In genomic region chr6:29887819-29888581, GRCh38 we compare ENCODE assay signal across 8 cellular contexts. TPM values are rescaled to one million over a fixed set of nuclear protein-coding genes. Genes with fewer than 3 reads are reported as not detected.
A peak's percentile ranks its signal among the peaks of the same experiment; 100 is the strongest.
DNase-seq lines count a peak whose midpoint lies in the region; ATAC-seq and TF ChIP-seq lines count a peak whose summit lies in the region.

No MANE protein-coding gene starts in this region.

- peaks cover 0 to 15% (median 0%) of the 10 kb centered on the region in 3 donors for H3K36me3 Mint-ChIP-seq in naive thymus-derived CD8-positive, alpha-beta T cell

- ATAC-seq in naive thymus-derived CD8-positive, alpha-beta T cell: peak; percentile 86 to 87

- DNase-seq in HAP-1 (ENCODE audit: low spot score in 2 of 2): peak in 1 of 2 experiments; percentile 50
- DNase-seq in NCI-H226: peak; percentile 23
- peak; percentile 69 to 77 for DNase-seq in activated T-cell treated with anti-CD3 and anti-CD28 coated beads, Interleukin-2, amount 50 U/mL, for 48 hours
- peak; percentile 55 for DNase-seq in fibroblast of gingiva (ENCODE audit: low read depth)
- DNase-seq in naive thymus-derived CD8-positive, alpha-beta T cell: peak; percentile 60 to 91 (median 84)
- DNase-seq in stimulated activated naive CD4-positive, alpha-beta T cell (lab: John Stamatoyannopoulos, UW): peak in 5 of 6 experiments; percentile 67 to 88 (median 75)
- DNase-seq in pons (ENCODE audit: low spot score): no peak

- H3K4me1 Mint-ChIP-seq in naive thymus-derived CD8-positive, alpha-beta T cell: peaks cover 0 to 28% (median 13%) of the 10 kb centered on the region in 4 donors

- no peaks in the 10 kb centered on the region for H3K36me3 ChIP-seq in HAP-1 (replicated peaks)

- TF ChIP-seq CTCF in GM12875 (IDR thresholded peaks at IDR 0.05; ENCODE audit: borderline replicate concordance, insufficient read depth, low read depth, low read length): no peak

- peak overlapping the region in 9 of 10 donors; percentile 85 to 99 (median 89) for H3K4me3 Mint-ChIP-seq in naive thymus-derived CD8-positive, alpha-beta T cell

- POLR2A ChIA-PET in naive thymus-derived CD8-positive, alpha-beta T cell (lab: Charles Lee): interaction anchor here (0.8 kb wide), 1 partner anchor 727 kb away, joined by 3 read pairs; no protein-coding TSS in a partner anchor

- H3K9me3 Mint-ChIP-seq in naive thymus-derived CD8-positive, alpha-beta T cell: no peaks in the 10 kb centered on the region

- in situ Hi-C loops in HAP-1 (cut with MboI; ENCODE audit: low sequenced_read_pairs): loop anchor here (5.0 kb wide), 1 partner anchor 54 kb away; the partner anchor contains the start of gene HLA-A

- no peaks in the 10 kb centered on the region for H3K4me1 ChIP-seq in HAP-1

- peak overlapping the region; percentile 48 for H3K4me3 ChIP-seq in GM12875 (ENCODE audit: low read depth, low read length)
- peak overlapping the region; percentile 23 for H3K4me3 ChIP-seq in HAP-1

- no peaks in the 10 kb centered on the region for H3K9me3 ChIP-seq in HAP-1

- peak overlapping the region in 9 of 10 donors; percentile 83 to 100 (median 98) for H3K27ac Mint-ChIP-seq in naive thymus-derived CD8-positive, alpha-beta T cell

- H3K27me3 Mint-ChIP-seq in naive thymus-derived CD8-positive, alpha-beta T cell: no peaks in the 10 kb centered on the region

- H3K27me3 ChIP-seq in HAP-1 (ENCODE audit: low read depth): no peaks in the 10 kb centered on the region

RNA-seq across cellular contexts. Expression of gene HLA-A, which starts 54.3 kb away (rescaled TPM):
- 1,000 to 10,000 TPM; 2,087 to 2,115 TPM for total RNA-seq in naive thymus-derived CD8-positive, alpha-beta T cell
- 1,000 to 10,000 TPM; 2,084 to 4,021 (median 2,635) TPM for polyA plus RNA-seq in naive thymus-derived CD8-positive, alpha-beta T cell
